ENCODE assay signal across 32 cellular contexts in genomic region chr2:38130877-38131276, GRCh38. TPM values are rescaled to one million over a fixed set of nuclear protein-coding genes. Genes with fewer than 3 reads are reported as not detected.
DNase-seq lines count a peak whose midpoint lies in the region; ATAC-seq, FAIRE-seq and TF ChIP-seq lines count a peak whose summit lies in the region.
"Had no signal": no experiment of that assay in that cellular context is flagged by ENCODE, and none has a peak within 500 bp of the region (broad histone marks: within the 10 kb centered on the region; RNA-seq: fewer than 3 reads in every experiment).

No MANE protein-coding gene starts in this region.

- H3K4me2 ChIP-seq in DOHH2 (ENCODE audit: low read length) (peak overlapping the region; percentile 31; the same call in 1 of the 2 replicates), K562 (ENCODE audit: insufficient read depth, low read length) (no peak overlapping the region)
- H3K4me2 ChIP-seq: SK-N-SH had no signal

- TF ChIP-seq CTCF in DOHH2 (IDR thresholded peaks at IDR 0.05; ENCODE audit: low read depth, low read length, poor library complexity, severe bottlenecking), result no peak
- no peak for TF ChIP-seq CTCF in K562 (IDR thresholded peaks at IDR 0.05 in 2 of 3, conservative IDR thresholded peaks at IDR 0.05 in 1 of 3; ENCODE audit: insufficient read depth in 2 of 3, low read depth in 1 of 3, low read length in 3 of 3)
- TF ChIP-seq CTCF in tibial nerve (IDR thresholded peaks at IDR 0.05), result no peak

- H3K79me2 ChIP-seq in DOHH2 (ENCODE audit: control insufficient read depth, low read length), result no peaks in the 10 kb centered on the region
- no peaks in the 10 kb centered on the region for H3K79me2 ChIP-seq in K562 (ENCODE audit: control insufficient read depth, insufficient read depth, low read length)

- H3K9ac ChIP-seq in K562 (ENCODE audit: insufficient read depth in 1 of 2, low read depth in 2 of 2, low read length in 2 of 2), result no peak overlapping the region
- H3K9ac ChIP-seq: SK-N-SH had no signal

- CTCF ChIA-PET in K562 (lab: Yijun Ruan, JAX; ENCODE audit: low intra/inter-chr PET ratio), result no interaction called here

- in situ Hi-C loops in K562 (cut with MboI), result no loop called here

- H3K9me3 ChIP-seq in DOHH2 (ENCODE audit: control insufficient read depth, insufficient read depth, low read length), result peaks cover 19% of the 10 kb centered on the region; the same call in 1 of the 2 replicates
- no peaks in the 10 kb centered on the region; the same call in 1 of the 2 replicates for H3K9me3 ChIP-seq in K562 (replicated peaks; ENCODE audit: control insufficient read depth, insufficient read depth, low read depth, low read length)
- H3K9me3 ChIP-seq in tibial nerve, result peaks cover 0 to 13% (median 0%) of the 10 kb centered on the region in 4 donors
- H3K9me3 ChIP-seq: gastrocnemius medialis, ovary, vagina had no signal

- H3F3A ChIP-seq in DOHH2 (ENCODE audit: control insufficient read depth, insufficient read depth), result peaks cover 4% of the 10 kb centered on the region; the same call in 1 of the 2 replicates

- ATAC-seq in K562 (no peak), HG02642 (IDR thresholded peaks at IDR 0.05; ENCODE audit: poor library complexity, unreplicated experiment) (no peak), HG02678 (IDR thresholded peaks at IDR 0.05; ENCODE audit: unreplicated experiment) (no peak)
- ATAC-seq: gastrocnemius medialis; stimulated activated naive CD8-positive, alpha-beta T cell treated with anti-CD3 and anti-CD28 coated beads, Interleukin-15, Interleukin-2, amounts not matched to agents 100 U/mL and 50 U/mL, for 24 hours had no signal

- TF ChIP-seq POLR2A in K562 (conservative IDR thresholded peaks at IDR 0.05), result no peak
- TF ChIP-seq POLR2A in tibial nerve (IDR thresholded peaks at IDR 0.05), result no peak

- H4K20me1 ChIP-seq in DOHH2 (ENCODE audit: control insufficient read depth, insufficient read depth, low read depth, low read length), result no peaks in the 10 kb centered on the region
- H4K20me1 ChIP-seq in K562 (replicated peaks; ENCODE audit: control insufficient read depth, insufficient read depth, low read length), result no peaks in the 10 kb centered on the region

- intact Hi-C loops in K562 (cut with micrococcal nuclease), result no loop called here

- FAIRE-seq in K562 (lab: Jason Lieb, UNC), result no peak
- FAIRE-seq: H54, small intestine had no signal

- H3K27ac ChIP-seq in DOHH2 (ENCODE audit: low read depth, low read length) (no peak overlapping the region), K562 (ENCODE audit: extremely low read depth, low read depth, low read length) (no peak overlapping the region), tibial nerve (no peak overlapping the region)
- H3K27ac ChIP-seq: gastrocnemius medialis, ovary, RWPE1, thoracic aorta, vagina had no signal

- DNase-seq in NCI-H226 (peak; percentile 22), K562 (ENCODE audit: extremely low read depth in 1 of 4, low spot score in 3 of 4) (no peak), putamen (ENCODE audit: low spot score) (peak; percentile 85), NCI-H2227 (lab: John Stamatoyannopoulos, UW; ENCODE audit: unreplicated experiment) (no peak), tibial nerve (ENCODE audit: low spot score in 2 of 2) (no peak)
- DNase-seq: activated CD4-positive, alpha-beta memory T cell treated with anti-CD3 and anti-CD28 coated beads for 36 hours; activated CD4-positive, CD25-positive, alpha-beta regulatory T cell treated with anti-CD3 and anti-CD28 coated beads, Interleukin-2, amount 50 U/mL, for 72 hours; activated CD8-positive, alpha-beta memory T cell treated with anti-CD3 and anti-CD28 coated beads, Interleukin-2, amount 50 U/mL, for 4 hours; activated naive CD4-positive, alpha-beta T cell treated with Interleukin-2 at 50 U/mL for 16 hours; CD8-positive, alpha-beta memory T cell; cerebellar nuclear complex; EL; gastrocnemius medialis; mammary epithelial cell; NCI-H1092 treated with DMSO at 0.1 percent for 48 hours; NCI-H1694 treated with DMSO at 0.1 percent for 48 hours; NCI-H2171; NCI-H510A treated with DMSO at 0.1 percent for 48 hours; nephron progenitor cell; ovary; retina; SK-N-SH; small intestine; stimulated activated naive CD8-positive, alpha-beta T cell treated with anti-CD3 and anti-CD28 coated beads, Interleukin-15, Interleukin-2, amounts not matched to agents 100 U/mL and 50 U/mL, for 24 hours; T-helper 2 cell had no signal

- TF ChIP-seq EP300 in K562 (IDR thresholded peaks at IDR 0.05; ENCODE audit: low read length), result no peak
- peak in 1 of 2 donors; percentile 23 for TF ChIP-seq EP300 in tibial nerve (IDR thresholded peaks at IDR 0.05)

- no TSS peak for BruUV-seq in K562 (replicated peaks; lab: Mats Ljungman, UMichigan)

- H3K4me1 ChIP-seq in DOHH2 (ENCODE audit: control insufficient read depth, low read length), result peaks cover 36% of the 10 kb centered on the region
- H3K4me1 ChIP-seq in K562 (replicated peaks in 1 of 2; ENCODE audit: control insufficient read depth in 2 of 2, insufficient read depth in 2 of 2, low read length in 2 of 2), result peaks cover 0 to 9% of the 10 kb centered on the region in 2 experiments; a peak in 2 of 5 replicates
- H3K4me1 ChIP-seq in tibial nerve, result no peaks in the 10 kb centered on the region
- H3K4me1 ChIP-seq: vagina had no signal

- H3K4me3 ChIP-seq in DOHH2 (ENCODE audit: low read length) (no peak overlapping the region), K562 (no peak overlapping the region), tibial nerve (no peak overlapping the region)
- H3K4me3 ChIP-seq: gastrocnemius medialis, ovary, thoracic aorta, vagina had no signal

- WGBS in K562 (ENCODE audit: insufficient coverage, low coverage, missing lambda C conversion rate), result 8% methylated on average over 3 of the region's 3 CpGs
- 65 to 81% methylated on average over 3 of the region's 3 CpGs for WGBS in tibial nerve, 2 donors

- H3K27me3 ChIP-seq in DOHH2 (ENCODE audit: control insufficient read depth, low read length), result no peaks in the 10 kb centered on the region
- H3K27me3 ChIP-seq in K562 (ENCODE audit: control insufficient read depth in 2 of 2, insufficient read depth in 2 of 2, low read length in 2 of 2), result no peaks in the 10 kb centered on the region
- no peaks in the 10 kb centered on the region for H3K27me3 ChIP-seq in tibial nerve
- H3K27me3 ChIP-seq: gastrocnemius medialis, ovary, vagina had no signal

- H2AFZ ChIP-seq in K562 (ENCODE audit: low read depth, low read length), result no peak overlapping the region

- H3K36me3 ChIP-seq in DOHH2 (ENCODE audit: control insufficient read depth, low read length) (no peaks in the 10 kb centered on the region), K562 (ENCODE audit: control insufficient read depth, insufficient read depth, low read length) (no peaks in the 10 kb centered on the region), tibial nerve (peaks cover 0 to 18% (median 0%) of the 10 kb centered on the region in 3 donors)
- H3K36me3 ChIP-seq: gastrocnemius medialis, ovary, thoracic aorta, vagina had no signal

- H3K9me1 ChIP-seq in K562 (ENCODE audit: control insufficient read depth, insufficient read depth, low read length), result no peaks in the 10 kb centered on the region

- H3K9me2 ChIP-seq in DOHH2 (replicated peaks; ENCODE audit: control insufficient read depth, low read length), result no peaks in the 10 kb centered on the region
- H3K9me2 ChIP-seq: SK-N-SH had no signal

- POLR2A ChIA-PET in K562 (lab: Yijun Ruan, JAX), result no interaction called here

- no peak for TF ChIP-seq RAD21 in K562 (CRISPR knock-in tag; conservative IDR thresholded peaks at IDR 0.05 in 1 of 2, IDR thresholded peaks at IDR 0.05 in 1 of 2)

TF ChIP-seq in K562, 482 proteins besides CTCF, POLR2A, EP300 and RAD21:
- no peak for TF ChIP-seq ZNF140 (CRISPR knock-in tag; IDR thresholded peaks at IDR 0.05)
- no peak for TF ChIP-seq ETV5 (CRISPR knock-in tag; IDR thresholded peaks at IDR 0.05; ENCODE audit: low read depth)
- no peak for TF ChIP-seq ATF6 (CRISPR knock-in tag; IDR thresholded peaks at IDR 0.05)
- peak; percentile 3 for TF ChIP-seq MEIS2 (IDR thresholded peaks at IDR 0.05; ENCODE audit: partially characterized antibody)
- no peak for TF ChIP-seq IRF2 (CRISPR knock-in tag; IDR thresholded peaks at IDR 0.05)
- no peak for TF ChIP-seq HDAC8 (tag; IDR thresholded peaks at IDR 0.05)
- no peak for TF ChIP-seq ETV1 (tag; conservative IDR thresholded peaks at IDR 0.05; ENCODE audit: low read depth)
- no peak for TF ChIP-seq DACH1 (IDR thresholded peaks at IDR 0.05; ENCODE audit: partially characterized antibody)

RNA-seq across cellular contexts. Expression of gene CYP1B1, which starts 54.9 kb away (rescaled TPM):
- not detected in 2 replicates for total RNA-seq in K562 (2011; cell fraction: chromatin; rRNA removed; ENCODE audit: low replicate concordance)
- total RNA-seq in K562 (2011; cell fraction: nucleolus; rRNA removed), result not detected in 2 replicates
- not detected in 2 replicates for total RNA-seq in K562 (2011; cell fraction: nucleoplasm; rRNA removed)
- total RNA-seq in K562 (2014; rRNA removed) (not detected in 2 replicates), K562 (2014; rRNA removed; fragmentation: Illumina TruSeq; extraction: Trizol) (not detected in 2 replicates), K562 (2015; rRNA removed; fragmentation: Illumina TruSeq; extraction: Trizol) (not detected in 2 replicates), K562 (2021) (0.07 and 0.13 TPM in 2 replicates), tibial nerve (100 to 1,000 TPM; 170 to 321 (median 212) TPM)
- polyA plus RNA-seq in K562 (2011; rRNA removed) (not detected in 2 replicates), K562 (2014; fragmentation: Illumina TruSeq; extraction: Trizol) (not detected in 2 replicates), K562 (2014; fragmentation: Nextera tagmentation; extraction: Ambion mirVana) (not detected), K562 (2014; rRNA removed) (not detected in 2 replicates)
- polyA plus RNA-seq in K562 (2011; cell fraction: cytosol; rRNA removed), result not detected in 2 replicates
- polyA plus RNA-seq in K562 (2011; cell fraction: nucleus; rRNA removed), result not detected in 2 replicates
- not detected in 2 replicates for polyA plus RNA-seq in K562 (2012)
- not detected in 2 replicates for polyA minus RNA-seq in K562 (2011; rRNA and poly(A)+ RNA removed)
- polyA minus RNA-seq in K562 (2011; cell fraction: cytosol; rRNA and poly(A)+ RNA removed), result not detected in 2 replicates
- polyA minus RNA-seq in K562 (2011; cell fraction: nucleus; rRNA and poly(A)+ RNA removed), result not detected in 2 replicates
- polyA plus RNA-seq: CD8-positive, alpha-beta memory T cell had no signal

Comparison
In these comparisons a context has a peak if more than half of its experiments do, and no peak if none do; other contexts are left out.
1. DNase-seq: peak in NCI-H226 (single experiment) and putamen (single experiment); none in K562 (0 of 4), NCI-H2227 (single experiment) and tibial nerve (0 of 2).
2. RNA of gene CYP1B1, which starts 54.9 kb away (total RNA-seq): 170 to 321 TPM in tibial nerve; 0.07 to 0.13 TPM in K562; every median in the first group is over 100 times any median in the second.